In genomic region chr6:159535629-159536028, GRCh38 we compare ENCODE assay signal across 20 cellular contexts.
"Had no signal": no experiment of that assay in that cellular context is flagged by ENCODE, and none has a peak within 500 bp of the region (broad histone marks: within the 10 kb centered on the region; RNA-seq: fewer than 3 reads in every experiment).

No MANE protein-coding gene starts in this region.

- DNase-seq: KBM-7, NCI-H1092, NCI-H1105 treated with DMSO at 0.1 percent for 48 hours, NCI-H1417 treated with DMSO at 0.1 percent for 48 hours, NCI-H146, NCI-H1694 treated with DMSO at 0.1 percent for 48 hours, NCI-H1930, NCI-H2081, NCI-H2107, NCI-H226, NCI-H446, NCI-H510A, NCI-H524 treated with DMSO at 0.1 percent for 48 hours, NCI-H69, NCI-H774, Right ventricle myocardium superior, RPMI8226, SIG-M5 had no signal

- H3K27me3 ChIP-seq: SJSA1 had no signal

- H3K36me3 ChIP-seq: SJSA1 had no signal

- H3K9me3 ChIP-seq: SJSA1 had no signal

- H3K27ac ChIP-seq: SJSA1, SK-N-MC had no signal

- H3K4me3 ChIP-seq: SJSA1, SK-N-MC had no signal
